1 cellular context compared by ENCODE assay signal in the genomic region with DNA sequence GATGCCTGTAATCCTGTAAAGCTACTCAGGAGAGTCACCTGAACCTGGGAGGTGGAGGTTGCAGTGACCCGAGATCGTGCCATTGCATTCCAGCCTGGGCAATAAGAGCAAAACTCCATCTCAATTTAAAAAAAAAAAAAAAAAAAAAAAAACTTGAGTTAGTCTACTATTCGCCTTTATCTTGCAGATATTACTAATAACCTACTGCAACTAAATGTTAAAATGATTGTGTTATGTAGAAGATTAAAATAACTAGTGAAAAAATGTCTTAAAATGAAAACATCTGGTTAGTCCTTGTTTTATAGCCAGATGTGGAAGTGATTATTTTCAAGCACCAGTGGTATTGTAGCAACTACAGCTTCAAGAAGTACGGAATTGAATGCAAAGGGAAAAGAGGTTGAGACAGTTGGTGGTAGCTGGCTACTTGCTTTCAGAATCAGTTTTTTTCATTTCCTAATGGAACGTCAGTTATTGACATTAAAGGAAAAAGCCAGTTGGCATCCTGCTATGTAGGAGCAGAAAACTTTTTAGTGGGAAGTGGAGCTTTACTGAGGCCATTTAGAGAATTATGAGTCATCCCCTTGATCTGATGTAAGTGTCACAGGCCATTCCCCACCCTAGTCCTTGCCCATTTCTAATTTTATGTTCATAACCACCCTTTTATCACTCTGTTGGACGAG.
TF ChIP-seq lines count a peak whose summit lies in the region.

No MANE protein-coding gene starts in this region.

TF ChIP-seq in K562, 482 proteins besides CTCF, POLR2A, EP300 and RAD21 (continued from another document):
- TF ChIP-seq ZZZ3 (IDR thresholded peaks at IDR 0.05) (no peak), ZNF274 (IDR thresholded peaks at IDR 0.05; ENCODE audit: borderline replicate concordance, low read depth, low read length) (no peak), PPARD (CRISPR knock-in tag; IDR thresholded peaks at IDR 0.05) (no peak), NFIX (CRISPR knock-in tag; IDR thresholded peaks at IDR 0.05; ENCODE audit: low read depth) (no peak)
